ENCODE assay signal across 8 cellular contexts in the genomic region with DNA sequence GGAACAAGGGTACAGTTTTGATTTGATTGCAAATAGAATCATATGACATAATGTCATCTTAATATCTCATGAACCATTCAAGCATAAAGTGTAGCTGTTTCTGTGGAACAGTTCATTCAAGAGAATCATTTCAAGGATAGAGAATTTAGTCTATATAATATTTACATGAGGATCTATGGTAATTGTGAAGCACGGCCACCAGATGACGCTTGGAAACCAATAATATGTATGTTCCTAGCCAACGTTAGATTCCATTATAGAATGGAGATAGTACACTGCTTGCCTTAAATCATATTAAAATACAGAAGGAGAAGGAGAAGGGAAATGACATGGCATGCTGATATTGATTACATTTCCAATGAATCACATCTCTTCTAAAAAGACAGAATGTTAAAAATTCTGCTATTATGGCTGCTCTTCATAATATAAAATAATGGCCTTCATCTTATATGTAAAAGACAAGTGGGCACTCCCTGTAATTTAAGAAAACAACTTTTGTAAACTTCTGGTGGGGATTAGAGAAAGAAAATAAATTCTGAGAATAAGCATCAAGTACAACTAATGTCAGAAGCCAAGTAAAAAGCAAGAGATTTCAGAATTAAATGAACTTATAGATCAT.
DNase-seq lines count a peak whose midpoint lies in the region; ATAC-seq, FAIRE-seq and TF ChIP-seq lines count a peak whose summit lies in the region.

No MANE protein-coding gene starts in this region.

- H3K4me3 ChIP-seq in cardiac muscle cell (no peak overlapping the region), H1 (ENCODE audit: extremely low read depth in 1 of 4, insufficient read depth in 2 of 4, low read depth in 3 of 4, low read length in 4 of 4) (no peak overlapping the region), upper lobe of right lung (no peak overlapping the region)

- H3K9me3 ChIP-seq in cardiac muscle cell (ENCODE audit: low read depth) (no peaks in the 10 kb centered on the region), H1 (ENCODE audit: insufficient read depth in 2 of 2, low read depth in 1 of 2, low read length in 1 of 2) (no peaks in the 10 kb centered on the region), upper lobe of right lung (no peaks in the 10 kb centered on the region)

- H4K91ac ChIP-seq in H1 (replicated peaks; ENCODE audit: insufficient read length, low read length) = no peak overlapping the region

- DNase-seq in cardiac muscle cell (ENCODE audit: low read depth in 1 of 2, low spot score in 1 of 2) (peak; percentile 36 to 64), left cardiac atrium (no peak), NCI-H510A treated with DMSO at 0.1 percent for 48 hours (lab: John Stamatoyannopoulos, UW) (peak; percentile 93), H1 (ENCODE audit: low read depth in 1 of 2, low spot score in 2 of 2) (no peak), upper lobe of right lung (no peak), cerebellar nuclear complex (lab: John Stamatoyannopoulos, UW) (no peak)

- H3K4me1 ChIP-seq in cardiac muscle cell (ENCODE audit: low read depth) (no peaks in the 10 kb centered on the region), H1 (replicated peaks in 1 of 4; ENCODE audit: control insufficient read depth in 3 of 4, insufficient read depth in 4 of 4, low read length in 3 of 4) (no peaks in the 10 kb centered on the region; a peak in 1 of 7 replicates), upper lobe of right lung (no peaks in the 10 kb centered on the region)

- FAIRE-seq in H1 (lab: Jason Lieb, UNC) = no peak

- no peak overlapping the region for H3K4me2 ChIP-seq in H1 (ENCODE audit: insufficient read depth in 1 of 2, low read depth in 2 of 2, low read length in 2 of 2)

- H3K9ac ChIP-seq in H1 (replicated peaks in 1 of 4; ENCODE audit: extremely low read depth in 1 of 4, low read depth in 3 of 4, low read length in 3 of 4) = no peak overlapping the region

- WGBS in H1 (ENCODE audit: extremely low coverage in 1 of 2, insufficient coverage in 1 of 2, insufficient read length in 1 of 2, insufficient replicate concordance in 2 of 2, low coverage in 1 of 2, low lambda C conversion rate in 2 of 2, missing lambda C conversion rate in 1 of 2), 2 experiments = 50% methylated on average over 3 of the region's 3 CpGs; no CpG with 5 or more reads in 1 of the 2 experiments

- H2BK120ac ChIP-seq in H1 (replicated peaks; ENCODE audit: low read depth, low read length) = no peak overlapping the region

- H3K36me3 ChIP-seq in cardiac muscle cell (no peaks in the 10 kb centered on the region), H1 (ENCODE audit: control insufficient read depth in 2 of 4, insufficient read depth in 4 of 4, low read length in 3 of 4) (no peaks in the 10 kb centered on the region), upper lobe of right lung (no peaks in the 10 kb centered on the region)

- no peak overlapping the region for H3K18ac ChIP-seq in H1 (ENCODE audit: extremely low read depth, low read length)

- H3K14ac ChIP-seq in H1 (ENCODE audit: insufficient read length) = no peak overlapping the region

- no peak overlapping the region for H3K23ac ChIP-seq in H1 (ENCODE audit: insufficient read length)

- H3K4ac ChIP-seq in H1 (replicated peaks; ENCODE audit: insufficient read length, low read depth, low read length) = no peak overlapping the region

- no peaks in the 10 kb centered on the region for H3K79me2 ChIP-seq in H1 (ENCODE audit: control insufficient read depth in 1 of 2, insufficient read depth in 2 of 2, low read length in 2 of 2)

- no peak for TF ChIP-seq POLR2A in H1 (IDR thresholded peaks at IDR 0.05; ENCODE audit: control extremely low read depth in 1 of 2, low read depth in 2 of 2, low read length in 2 of 2)

- no peaks in the 10 kb centered on the region for H3K23me2 ChIP-seq in H1 (ENCODE audit: low read depth, low read length)

- no peak overlapping the region for H2BK20ac ChIP-seq in H1 (ENCODE audit: low read length)

- CTCF ChIA-PET in H1 (lab: Charles Lee; ENCODE audit: partially characterized antibody) = interaction anchor here (0.6 to 2.9 kb wide), 15 partner anchors 9 to 414 kb away, joined by 3 to 20 read pairs (median 4); no protein-coding TSS in a partner anchor

- H4K20me1 ChIP-seq in H1 (replicated peaks in 1 of 2; ENCODE audit: control insufficient read depth in 1 of 2, insufficient read depth in 2 of 2, low read length in 2 of 2) = no peaks in the 10 kb centered on the region

- no peak overlapping the region for H2AFZ ChIP-seq in H1 (ENCODE audit: low read length)

- peak; percentile 91 to 96 for TF ChIP-seq RAD21 in H1 (IDR thresholded peaks at IDR 0.05 in 1 of 2, conservative IDR thresholded peaks at IDR 0.05 in 1 of 2; ENCODE audit: low read depth in 2 of 2, low read length in 2 of 2)

- no peak overlapping the region for H4K5ac ChIP-seq in H1 (ENCODE audit: insufficient read length, low read depth, low read length)

- H3K27me3 ChIP-seq in cardiac muscle cell (no peaks in the 10 kb centered on the region), H1 (replicated peaks in 1 of 4; ENCODE audit: control insufficient read depth in 3 of 4, extremely low read depth in 1 of 4, insufficient read depth in 3 of 4, low read length in 3 of 4) (no peaks in the 10 kb centered on the region), upper lobe of right lung (no peaks in the 10 kb centered on the region)

- H2BK15ac ChIP-seq in H1 (ENCODE audit: low read length) = no peak overlapping the region

- no peak overlapping the region for H2BK5ac ChIP-seq in H1 (ENCODE audit: low read depth, low read length)

- H2AK5ac ChIP-seq in H1 (ENCODE audit: low read depth, low read length) = no peak overlapping the region

- TF ChIP-seq EP300 in H1 (IDR thresholded peaks at IDR 0.05; ENCODE audit: borderline replicate concordance in 1 of 2, low read depth in 2 of 2, low read length in 2 of 2) = no peak

- no peak overlapping the region for H4K8ac ChIP-seq in H1 (ENCODE audit: extremely low read depth, insufficient read depth, low read length)

- H3K27ac ChIP-seq in cardiac muscle cell (no peak overlapping the region), H1 (ENCODE audit: low read depth, low read length) (no peak overlapping the region), upper lobe of right lung (no peak overlapping the region)

- ATAC-seq in left cardiac atrium = no peak
- ATAC-seq in upper lobe of right lung = peak; percentile 46
- no peak for ATAC-seq in GM18907 (IDR thresholded peaks at IDR 0.05; ENCODE audit: unreplicated experiment)
- ATAC-seq in GM19463 (IDR thresholded peaks at IDR 0.05; ENCODE audit: unreplicated experiment) = no peak

- TF ChIP-seq CTCF in cardiac muscle cell (IDR thresholded peaks at IDR 0.05; ENCODE audit: low read depth, low read length) = peak; percentile 56
- peak in 2 of 3 experiments; percentile 50 to 52; a peak in 2 of 4 replicates for TF ChIP-seq CTCF in H1 (IDR thresholded peaks at IDR 0.05; ENCODE audit: control extremely low read depth in 1 of 3, insufficient read depth in 1 of 3, low read depth in 1 of 3, low read length in 3 of 3)
- peak; percentile 26 for TF ChIP-seq CTCF in upper lobe of right lung (IDR thresholded peaks at IDR 0.05)

- intact Hi-C loops in left cardiac atrium (cut with DNase I) = no loop called here
- intact Hi-C loops in upper lobe of right lung (cut with DNase I) = no loop called here

- POLR2A ChIA-PET in H1 (lab: Charles Lee; ENCODE audit: partially characterized antibody) = no interaction called here

- no peak overlapping the region for H2BK12ac ChIP-seq in H1 (ENCODE audit: low read depth, low read length)

- H3K56ac ChIP-seq in H1 (replicated peaks; ENCODE audit: insufficient read length, low read depth, low read length) = no peak overlapping the region

- no peaks in the 10 kb centered on the region for H3K79me1 ChIP-seq in H1 (ENCODE audit: low read depth, low read length)

TF ChIP-seq in H1, 55 proteins besides CTCF, POLR2A, EP300 and RAD21:
- TF ChIP-seq MAFK (IDR thresholded peaks at IDR 0.05; ENCODE audit: low read depth, low read length) = no peak
- TF ChIP-seq TAF7 (optimal IDR thresholded peaks at IDR 0.05; ENCODE audit: borderline replicate concordance, low read depth, low read length) = no peak
- no peak for TF ChIP-seq SP2 (IDR thresholded peaks at IDR 0.05; ENCODE audit: low read length)
- TF ChIP-seq SIRT6 (IDR thresholded peaks at IDR 0.05; ENCODE audit: low read length) = no peak
- TF ChIP-seq CHD2 (IDR thresholded peaks at IDR 0.05; ENCODE audit: low read length) = no peak
- no peak for TF ChIP-seq GABPA (IDR thresholded peaks at IDR 0.05; ENCODE audit: borderline replicate concordance, insufficient read depth, low read length)
- TF ChIP-seq GTF2F1 (IDR thresholded peaks at IDR 0.05; ENCODE audit: borderline replicate concordance, low read depth, low read length) = no peak
- no peak for TF ChIP-seq CBX8 (IDR thresholded peaks at IDR 0.05; ENCODE audit: borderline replicate concordance, low read depth, low read length)

Comparison
In these comparisons a context has a peak if more than half of its experiments do, and no peak if none do; other contexts are left out.
1. DNase-seq: peak in cardiac muscle cell (2 of 2) and NCI-H510A treated with DMSO at 0.1 percent for 48 hours (single experiment); none in left cardiac atrium (single experiment), H1 (0 of 2), upper lobe of right lung (single experiment) and cerebellar nuclear complex (0 of 2).
2. Peak in every context shown above with its lines, with median percentiles within 50 percentile points of each other: CTCF ChIP-seq.